17 cellular contexts compared by ENCODE assay signal in genomic region chr12:77120156-77120555, GRCh38. TPM values are rescaled to one million over a fixed set of nuclear protein-coding genes. Genes with fewer than 3 reads are reported as not detected.
DNase-seq lines count a peak whose midpoint lies in the region; ATAC-seq and TF ChIP-seq lines count a peak whose summit lies in the region.
"Had no signal": no experiment of that assay in that cellular context is flagged by ENCODE, and none has a peak within 500 bp of the region (broad histone marks: within the 10 kb centered on the region; RNA-seq: fewer than 3 reads in every experiment).

No MANE protein-coding gene starts in this region.

- no peak overlapping the region for H3K27ac ChIP-seq in spleen
- H3K27ac ChIP-seq: vagina had no signal

- H3K4me3 ChIP-seq in astrocyte of the spinal cord (ENCODE audit: low read depth, low read length) (no peak overlapping the region), spleen (no peak overlapping the region)
- H3K4me3 ChIP-seq: K562, vagina had no signal

- H3K4me1 ChIP-seq in spleen = no peaks in the 10 kb centered on the region
- H3K4me1 ChIP-seq: vagina had no signal

- 75 to 92% (median 81%) methylated on average over 1 of the region's 1 CpG for WGBS in spleen, 5 donors

- ATAC-seq in GM18873 (IDR thresholded peaks at IDR 0.05; ENCODE audit: low FRiP score, unreplicated experiment) (no peak), esophagus mucosa (no peak)
- ATAC-seq: activated CD4-positive, alpha-beta T cell treated with anti-CD3 and anti-CD28 coated beads for 36 hours; K562; right cardiac atrium; stimulated activated memory B cell treated with anti-CD40 and anti-IgM and Interleukin-4, amounts not matched to agents 10 μg/mL and 1 μg/mL and 100 μg/mL, for 72 hours had no signal

- no peaks in the 10 kb centered on the region for H3K9me3 ChIP-seq in spleen
- H3K9me3 ChIP-seq: vagina had no signal

- no peaks in the 10 kb centered on the region for H3K36me3 ChIP-seq in spleen
- H3K36me3 ChIP-seq: vagina had no signal

- no peaks in the 10 kb centered on the region for H3K27me3 ChIP-seq in spleen (replicated peaks in 1 of 7)
- H3K27me3 ChIP-seq: vagina had no signal

- TF ChIP-seq CTCF in astrocyte of the spinal cord (IDR thresholded peaks at IDR 0.05; ENCODE audit: low read depth, low read length) (no peak), spleen (IDR thresholded peaks at IDR 0.05 in 8 of 11, conservative IDR thresholded peaks at IDR 0.05 in 3 of 11) (no peak), GM10266 (IDR thresholded peaks at IDR 0.05; ENCODE audit: control insufficient read depth, insufficient read depth, low read depth, missing control alignments) (no peak)

- TF ChIP-seq POLR2A in spleen (IDR thresholded peaks at IDR 0.05) = no peak

- DNase-seq in AG08395 (ENCODE audit: low spot score) (peak; percentile 54), LoVo (ENCODE audit: low spot score) (peak; percentile 37), astrocyte of the spinal cord (ENCODE audit: low read depth, low spot score) (peak; percentile 71), glomerular endothelial cell (ENCODE audit: extremely low read depth, low read depth, low spot score) (peak; percentile 41), spleen (no peak), GM10266 (ENCODE audit: extremely low spot score) (no peak)
- DNase-seq: activated CD4-positive, alpha-beta T cell treated with anti-CD3 and anti-CD28 coated beads for 36 hours; erythroblast; H7; NCI-H1436; right cardiac atrium; T-helper 2 cell had no signal

- intact Hi-C loops in spleen (cut with DNase I; ENCODE audit: low total_unique reads) = no loop called here

- in situ Hi-C loops in astrocyte of the spinal cord (cut with HindIII; ENCODE audit: low sequenced_read_pairs) = no loop called here

RNA-seq across cellular contexts. Expression of gene E2F7, which starts 54.8 kb away (rescaled TPM):
- total RNA-seq in glomerular endothelial cell (20.1 and 26.3 TPM in 2 replicates), spleen (1 to 10 TPM in 5 of 7 donors, under 1 TPM in 2; 0.19 to 2.2 (median 1.1) TPM), esophagus mucosa (4.0 TPM)
- polyA plus RNA-seq in spleen = under 1 TPM; 0.09 to 0.32 (median 0.19) TPM

Comparison
In these comparisons a context has a peak if more than half of its experiments do, and no peak if none do; other contexts are left out.
1. DNase-seq: peak in AG08395 (single experiment), LoVo (single experiment), astrocyte of the spinal cord (single experiment) and glomerular endothelial cell (single experiment); none in spleen (single experiment) and GM10266 (single experiment).